8 cellular contexts compared by ENCODE assay signal in the genomic region with DNA sequence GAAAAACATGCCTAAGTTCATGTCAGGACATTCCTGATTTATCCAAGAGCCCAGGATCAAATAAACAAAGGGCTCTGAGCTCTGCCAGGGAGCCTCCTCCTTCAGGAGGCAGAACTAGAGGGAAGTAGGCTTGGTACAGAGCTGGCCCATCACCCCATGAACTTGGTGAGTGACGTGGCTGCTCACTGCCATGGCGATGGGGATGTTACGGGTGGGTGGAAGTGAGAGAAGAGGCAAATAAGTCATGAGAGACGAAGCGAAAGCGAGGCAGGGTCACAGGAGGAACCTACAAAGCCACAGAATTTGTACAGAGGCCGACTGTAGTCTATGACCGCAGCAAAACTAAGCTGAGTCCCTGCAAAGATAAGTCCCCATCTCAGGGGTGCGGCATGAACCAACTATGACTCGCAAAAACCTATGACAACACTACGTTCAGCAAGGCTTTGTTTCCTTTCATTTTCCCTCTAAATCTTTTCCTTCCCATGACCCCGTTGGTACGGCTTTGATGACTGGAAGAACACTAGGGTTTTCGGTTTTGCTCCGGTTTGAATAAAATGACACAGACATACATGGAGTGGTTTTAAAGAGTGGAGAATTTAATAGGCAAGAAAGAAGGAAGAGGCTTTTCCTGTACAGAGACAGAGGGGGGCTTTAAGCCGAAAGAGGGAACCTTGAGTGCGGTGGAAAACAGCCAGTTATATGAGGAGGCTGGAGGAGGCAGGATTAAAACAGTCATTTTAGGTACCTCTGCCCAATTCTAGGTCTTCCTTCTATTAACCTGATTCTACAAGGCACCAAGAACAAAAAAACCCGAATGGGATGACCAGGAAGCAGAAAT.
DNase-seq lines count a peak whose midpoint lies in the region; ATAC-seq and FAIRE-seq lines count a peak whose summit lies in the region.

No MANE protein-coding gene starts in this region.

- ATAC-seq in activated T-cell treated with anti-CD3 and anti-CD28 coated beads, Interleukin-2, amount 50 U/mL, for 72 hours (replicated peaks in 1 of 2): peak; percentile 83 to 88
- no peak for ATAC-seq in Right ventricle myocardium inferior

- DNase-seq in EL (peak; percentile 80), GOT3 (lab: John Stamatoyannopoulos, UW) (peak; percentile 34), NOMO-1 (lab: John Stamatoyannopoulos, UW; ENCODE audit: unreplicated experiment in 2 of 2) (peak; percentile 93 to 99), Right ventricle myocardium inferior (ENCODE audit: missing footprints) (peak; percentile 92), small intestine (peak; percentile 72), NCI-H1694 (lab: John Stamatoyannopoulos, UW) (no peak), DMS 273 treated with DMSO at 0.1 percent for 48 hours (lab: John Stamatoyannopoulos, UW) (no peak)
- peak; percentile 88 to 92 for DNase-seq in activated T-cell treated with anti-CD3 and anti-CD28 coated beads, Interleukin-2, amount 50 U/mL, for 72 hours

- peak overlapping the region in 1 of 2 donors; percentile 55 for H3K4me3 ChIP-seq in small intestine (ENCODE audit: low read depth in 1 of 2, low read length in 2 of 2)

- peak overlapping the region; percentile 80 to 83 for H3K4me3 Mint-ChIP-seq in activated T-cell treated with anti-CD3 and anti-CD28 coated beads, Interleukin-2, amount 50 U/mL, for 72 hours

- no peaks in the 10 kb centered on the region for H3K36me3 ChIP-seq in small intestine (ENCODE audit: control insufficient read depth in 2 of 2, insufficient read depth in 2 of 2, low read length in 2 of 2)

- no peaks in the 10 kb centered on the region for H3K9me3 ChIP-seq in small intestine (ENCODE audit: control insufficient read depth, low read depth)

- H3K9me3 Mint-ChIP-seq in activated T-cell treated with anti-CD3 and anti-CD28 coated beads, Interleukin-2, amount 50 U/mL, for 72 hours: peaks cover 0 to 3% of the 10 kb centered on the region in 2 donors

- no peaks in the 10 kb centered on the region for H3K27me3 ChIP-seq in small intestine (ENCODE audit: control insufficient read depth in 2 of 2, insufficient read depth in 2 of 2, low read length in 2 of 2)

- no peaks in the 10 kb centered on the region for H3K27me3 Mint-ChIP-seq in activated T-cell treated with anti-CD3 and anti-CD28 coated beads, Interleukin-2, amount 50 U/mL, for 72 hours (ENCODE audit: low read depth)

- peak overlapping the region; percentile 91 to 94 for H3K27ac ChIP-seq in small intestine (ENCODE audit: low read depth in 1 of 2, low read length in 1 of 2)

- H3K4me1 Mint-ChIP-seq in activated T-cell treated with anti-CD3 and anti-CD28 coated beads, Interleukin-2, amount 50 U/mL, for 72 hours (ENCODE audit: low read depth): peaks cover 92% of the 10 kb centered on the region

- peaks cover 9 to 12% of the 10 kb centered on the region in 2 donors for H3K36me3 Mint-ChIP-seq in activated T-cell treated with anti-CD3 and anti-CD28 coated beads, Interleukin-2, amount 50 U/mL, for 72 hours (ENCODE audit: insufficient read depth in 2 of 2)

- WGBS in small intestine, 3 donors: 31 to 34% (median 33%) methylated on average over 18 of the region's 18 CpGs

- H3K4me1 ChIP-seq in small intestine (ENCODE audit: control insufficient read depth in 2 of 2, insufficient read depth in 1 of 2, low read depth in 1 of 2, low read length in 1 of 2): peaks cover 10 to 16% of the 10 kb centered on the region in 2 donors

- intact Hi-C loops in Right ventricle myocardium inferior (cut with DNase I): loop anchor here (5.0 kb wide), 1 partner anchor 136 kb away; no protein-coding TSS in a partner anchor

- no peak for FAIRE-seq in small intestine (lab: Jason Lieb, UNC)

- H3K27ac Mint-ChIP-seq in activated T-cell treated with anti-CD3 and anti-CD28 coated beads, Interleukin-2, amount 50 U/mL, for 72 hours: peak overlapping the region; percentile 94

Comparison
In these comparisons a context has a peak if more than half of its experiments do, and no peak if none do; other contexts are left out.
1. DNase-seq: peak in EL (single experiment), GOT3 (single experiment), NOMO-1 (2 of 2), activated T-cell treated with anti-CD3 and anti-CD28 coated beads, Interleukin-2, amount 50 U/mL, for 72 hours (2 of 2), Right ventricle myocardium inferior (single experiment) and small intestine (single experiment); none in NCI-H1694 (single experiment) and DMS 273 treated with DMSO at 0.1 percent for 48 hours (single experiment).